Comparison of ENCODE assay signal across 12 cellular contexts in the genomic region with DNA sequence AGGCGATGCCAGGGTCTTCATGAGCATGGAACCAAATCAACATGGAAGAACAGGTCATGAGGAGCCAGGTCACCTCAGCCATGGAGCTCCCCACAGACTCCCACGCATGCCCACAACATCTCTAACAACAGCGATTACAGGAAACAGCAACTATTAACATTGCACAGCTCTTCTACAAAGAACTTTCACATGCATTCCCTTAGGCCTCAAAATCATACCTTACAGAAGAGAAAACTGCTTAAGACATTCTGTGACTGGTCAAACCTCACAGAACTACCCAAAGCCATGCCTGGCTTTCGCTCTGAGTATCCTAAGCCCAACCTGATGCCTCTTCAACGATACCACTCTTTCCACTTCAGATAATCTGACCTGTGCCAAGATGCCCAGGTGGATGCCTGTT.
DNase-seq lines count a peak whose midpoint lies in the region; ATAC-seq and TF ChIP-seq lines count a peak whose summit lies in the region.
"Had no signal": no experiment of that assay in that cellular context is flagged by ENCODE, and none has a peak within 500 bp of the region (broad histone marks: within the 10 kb centered on the region; RNA-seq: fewer than 3 reads in every experiment).

No MANE protein-coding gene starts in this region.

- H3K9me3 Mint-ChIP-seq in activated CD4-positive, alpha-beta T cell treated with anti-CD3 and anti-CD28 coated beads for 36 hours (ENCODE audit: low read depth) = peaks cover 7% of the 10 kb centered on the region
- peaks cover 28% of the 10 kb centered on the region for H3K9me3 Mint-ChIP-seq in activated CD4-positive, alpha-beta T cell treated with anti-CD3 and anti-CD28 coated beads, Interleukin-2, amount 10 ng/mL, durations not matched to agents 7 days and 5 days
- H3K9me3 Mint-ChIP-seq in nephron progenitor cell = peaks cover 17% of the 10 kb centered on the region

- H3K27ac Mint-ChIP-seq in activated CD4-positive, alpha-beta T cell treated with anti-CD3 and anti-CD28 coated beads for 36 hours = peak overlapping the region; percentile 88
- H3K27ac Mint-ChIP-seq in activated CD4-positive, alpha-beta T cell treated with anti-CD3 and anti-CD28 coated beads, Interleukin-2, amount 10 ng/mL, durations not matched to agents 7 days and 5 days = no peak overlapping the region
- peak overlapping the region; percentile 47 for H3K27ac Mint-ChIP-seq in nephron progenitor cell

- H3K4me3 Mint-ChIP-seq in activated CD4-positive, alpha-beta T cell treated with anti-CD3 and anti-CD28 coated beads for 36 hours = no peak overlapping the region
- no peak overlapping the region for H3K4me3 Mint-ChIP-seq in activated CD4-positive, alpha-beta T cell treated with anti-CD3 and anti-CD28 coated beads, Interleukin-2, amount 10 ng/mL, durations not matched to agents 7 days and 5 days
- no peak overlapping the region for H3K4me3 Mint-ChIP-seq in nephron progenitor cell

- POLR2A ChIA-PET in activated CD4-positive, alpha-beta T cell treated with anti-CD3 and anti-CD28 coated beads for 36 hours (lab: Charles Lee) = no interaction called here
- POLR2A ChIA-PET in activated CD4-positive, alpha-beta T cell treated with anti-CD3 and anti-CD28 coated beads, Interleukin-2, amount 10 ng/mL, durations not matched to agents 7 days and 5 days (lab: Charles Lee) = no interaction called here

- intact Hi-C loops in activated CD4-positive, alpha-beta T cell treated with anti-CD3 and anti-CD28 coated beads for 36 hours (cut with DNase I, micrococcal nuclease) = no loop called here

- peak; percentile 25 for ATAC-seq in activated CD4-positive, alpha-beta T cell treated with anti-CD3 and anti-CD28 coated beads for 36 hours
- ATAC-seq in GM21723 (IDR thresholded peaks at IDR 0.05; ENCODE audit: unreplicated experiment) (peak; percentile 66), HG03469 (IDR thresholded peaks at IDR 0.05; ENCODE audit: unreplicated experiment) (peak; percentile 46)

- peaks cover 77% of the 10 kb centered on the region for H3K4me1 Mint-ChIP-seq in activated CD4-positive, alpha-beta T cell treated with anti-CD3 and anti-CD28 coated beads for 36 hours
- H3K4me1 Mint-ChIP-seq in activated CD4-positive, alpha-beta T cell treated with anti-CD3 and anti-CD28 coated beads, Interleukin-2, amount 10 ng/mL, durations not matched to agents 7 days and 5 days = peaks cover 48% of the 10 kb centered on the region
- H3K4me1 Mint-ChIP-seq in nephron progenitor cell = peaks cover 11% of the 10 kb centered on the region

- H3K27me3 Mint-ChIP-seq in activated CD4-positive, alpha-beta T cell treated with anti-CD3 and anti-CD28 coated beads for 36 hours = no peaks in the 10 kb centered on the region
- H3K27me3 Mint-ChIP-seq in activated CD4-positive, alpha-beta T cell treated with anti-CD3 and anti-CD28 coated beads, Interleukin-2, amount 10 ng/mL, durations not matched to agents 7 days and 5 days = no peaks in the 10 kb centered on the region
- peaks cover 3% of the 10 kb centered on the region for H3K27me3 Mint-ChIP-seq in nephron progenitor cell (ENCODE audit: low read depth, poor library complexity)

- peaks cover 57% of the 10 kb centered on the region for H3K36me3 Mint-ChIP-seq in activated CD4-positive, alpha-beta T cell treated with anti-CD3 and anti-CD28 coated beads for 36 hours (ENCODE audit: low read depth)
- peaks cover 79% of the 10 kb centered on the region for H3K36me3 Mint-ChIP-seq in activated CD4-positive, alpha-beta T cell treated with anti-CD3 and anti-CD28 coated beads, Interleukin-2, amount 10 ng/mL, durations not matched to agents 7 days and 5 days (ENCODE audit: low read depth)
- peaks cover 39% of the 10 kb centered on the region for H3K36me3 Mint-ChIP-seq in nephron progenitor cell (ENCODE audit: low read depth)

- DNase-seq in activated CD4-positive, alpha-beta T cell treated with anti-CD3 and anti-CD28 coated beads for 36 hours = peak; percentile 44
- DNase-seq in activated CD4-positive, alpha-beta T cell treated with anti-CD3 and anti-CD28 coated beads, Interleukin-2, amount 10 ng/mL, durations not matched to agents 7 days and 5 days = no peak
- DNase-seq in nephron progenitor cell = no peak
- no peak for DNase-seq in dermis blood vessel endothelial cell
- no peak for DNase-seq in SW480 (ENCODE audit: low spot score)
- no peak for DNase-seq in AG08396 (ENCODE audit: low spot score)
- DNase-seq: activated gamma-delta T cell treated with Interleukin-2 at 50 U/mL for 16 hours; effector CD8-positive, alpha-beta T cell; NCI-H2227 treated with DMSO at 0.1 percent for 48 hours; trophoblast cell had no signal

- CTCF ChIA-PET in activated CD4-positive, alpha-beta T cell treated with anti-CD3 and anti-CD28 coated beads for 36 hours (lab: Charles Lee) = interaction anchor here (0.6 kb wide), 1 partner anchor 1681 kb away, joined by 3 read pairs; no protein-coding TSS in a partner anchor
- CTCF ChIA-PET in activated CD4-positive, alpha-beta T cell treated with anti-CD3 and anti-CD28 coated beads, Interleukin-2, amount 10 ng/mL, durations not matched to agents 7 days and 5 days (lab: Charles Lee) = interaction anchor here (0.8 to 1.4 kb wide), 2 partner anchors 28 to 46 kb away, joined by 3 read pairs; no protein-coding TSS in a partner anchor

- no peak for TF ChIP-seq CTCF in nephron progenitor cell (IDR thresholded peaks at IDR 0.05)
